In genomic region chr13:37037231-37037630, GRCh38 we compare ENCODE assay signal across 9 cellular contexts.
"Had no signal": no experiment of that assay in that cellular context is flagged by ENCODE, and none has a peak within 500 bp of the region (broad histone marks: within the 10 kb centered on the region; RNA-seq: fewer than 3 reads in every experiment).

No MANE protein-coding gene starts in this region.

- H3K4me3 ChIP-seq: GM23248, GM23338, HAP-1 had no signal

- H3K4me1 ChIP-seq: HAP-1 had no signal

- DNase-seq: GM23248, GOT3, H7, H9, HCEC 1CT, HFFc6 had no signal

- H3K4me1 Mint-ChIP-seq: GM23338, H9 had no signal

- H3K27ac Mint-ChIP-seq: GM23338, H9, HFFc6 had no signal

- H3K9me3 Mint-ChIP-seq: GM23338, H9, HFFc6 had no signal

- H3K9me3 ChIP-seq: HAP-1 had no signal

- H3K4me3 Mint-ChIP-seq: GM23338, H9, HFFc6 had no signal

- ATAC-seq: GM23338, HCT116 had no signal
